In the genomic region with DNA sequence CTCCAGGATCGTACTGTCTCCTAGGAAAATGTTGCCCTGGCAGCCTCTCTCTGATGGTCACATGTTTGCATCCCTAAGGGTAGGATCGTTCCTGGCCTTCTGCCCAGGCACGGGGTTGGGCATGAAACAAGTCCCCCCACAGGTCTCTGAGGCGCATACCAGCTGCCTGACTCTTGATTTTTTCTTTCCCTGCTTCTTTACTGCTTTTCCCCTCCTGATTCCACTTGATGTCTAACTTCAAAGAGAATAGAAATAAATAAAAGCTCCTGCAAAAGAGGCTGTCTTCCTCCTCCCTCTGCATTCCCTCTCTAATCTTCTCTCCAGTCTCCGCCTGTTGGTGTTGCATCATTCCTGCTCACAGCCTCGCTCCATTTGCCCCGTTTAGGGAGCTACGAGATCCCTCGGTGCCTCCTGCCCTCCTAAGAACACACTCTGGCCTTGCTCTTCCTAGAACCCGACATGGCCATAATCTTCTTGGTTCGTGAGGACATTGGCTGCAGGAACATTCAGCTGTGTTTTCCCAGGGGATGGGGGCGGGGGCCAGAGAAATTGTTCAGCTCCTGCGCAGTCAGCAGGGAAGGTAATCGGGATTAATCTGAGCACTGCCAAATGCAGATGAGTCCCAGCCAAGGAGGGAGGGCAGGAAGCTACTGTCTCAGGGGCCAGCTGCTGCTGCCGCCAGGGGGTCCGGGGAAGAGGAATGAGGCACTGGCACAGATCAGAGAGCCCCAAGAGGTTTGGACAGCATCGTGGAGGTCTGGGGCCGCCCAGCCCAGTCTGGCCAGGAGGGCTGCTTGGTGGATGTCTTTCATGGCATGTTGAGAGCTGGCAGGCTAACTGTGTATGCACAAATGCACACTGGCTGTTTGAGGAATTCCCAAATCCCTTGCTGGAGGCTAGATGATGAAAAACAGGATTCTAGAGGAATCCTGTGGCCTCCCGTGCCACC, we compare ENCODE assay signal across 8 cellular contexts. TPM values are rescaled to one million over a fixed set of nuclear protein-coding genes. Genes with fewer than 3 reads are reported as not detected.
DNase-seq lines count a peak whose midpoint lies in the region; ATAC-seq and TF ChIP-seq lines count a peak whose summit lies in the region.

No MANE protein-coding gene starts in this region.

- TF ChIP-seq CTCF in Panc1 (IDR thresholded peaks at IDR 0.05): no peak
- TF ChIP-seq CTCF in neural cell (IDR thresholded peaks at IDR 0.05; ENCODE audit: poor library complexity, severe bottlenecking): no peak

- H3F3A ChIP-seq in neural cell (ENCODE audit: insufficient read depth, low read length, poor library complexity, severe bottlenecking): no peaks in the 10 kb centered on the region

- H3K36me3 ChIP-seq in HAP-1 (replicated peaks): no peaks in the 10 kb centered on the region
- H3K36me3 ChIP-seq in Panc1 (ENCODE audit: control insufficient read depth, insufficient read depth, low read length): no peaks in the 10 kb centered on the region
- no peaks in the 10 kb centered on the region for H3K36me3 ChIP-seq in neural cell (ENCODE audit: insufficient read depth, low read length)

- H3K27me3 ChIP-seq in HAP-1 (ENCODE audit: low read depth) (no peaks in the 10 kb centered on the region), Panc1 (ENCODE audit: control insufficient read depth, insufficient read depth, low read length) (0 out of 2 replicates have a peak, but pooled peaks cover 3% of the 10 kb centered on the region), neural cell (ENCODE audit: insufficient read depth, low read depth, low read length) (no peaks in the 10 kb centered on the region)

- no peak overlapping the region for H3K9ac ChIP-seq in neural cell (ENCODE audit: low read length)

- DNase-seq in HAP-1 (ENCODE audit: low spot score in 2 of 2) (peak; percentile 12 to 69), Panc1 (ENCODE audit: low read depth, low spot score) (no peak), fibroblast of peridontal ligament (ENCODE audit: extremely low read depth) (peak; percentile 82)
- no peak for DNase-seq in stimulated activated naive CD4-positive, alpha-beta T cell treated with Interleukin-2 at 50 U/mL for 16 hours (lab: John Stamatoyannopoulos, UW)

- TF ChIP-seq RAD21 in neural cell (conservative IDR thresholded peaks at IDR 0.05): no peak

- intact Hi-C loops in Panc1 (cut with micrococcal nuclease; ENCODE audit: unreplicated experiment): no loop called here

- ATAC-seq in Panc1 (no peak), GM19467 (IDR thresholded peaks at IDR 0.05; ENCODE audit: unreplicated experiment) (no peak), HG03354 (IDR thresholded peaks at IDR 0.05; ENCODE audit: poor library complexity, severe bottlenecking, unreplicated experiment) (no peak), GM18858 (IDR thresholded peaks at IDR 0.05; ENCODE audit: unreplicated experiment) (no peak)

- H3K27ac ChIP-seq in Panc1 (ENCODE audit: low read length): peak overlapping the region; percentile 55; the same call in 1 of the 2 replicates
- no peak overlapping the region for H3K27ac ChIP-seq in neural cell (ENCODE audit: low read length)

- peak overlapping the region; percentile 1 for H2AFZ ChIP-seq in neural cell (ENCODE audit: low read depth, low read length)

- no peak overlapping the region for H3K4me3 ChIP-seq in HAP-1
- peak overlapping the region in 1 of 2 experiments; percentile 42; a peak in 3 of 4 replicates for H3K4me3 ChIP-seq in Panc1 (ENCODE audit: low read depth in 2 of 2, low read length in 2 of 2)
- H3K4me3 ChIP-seq in neural cell (ENCODE audit: low read length): no peak overlapping the region

- H3K9me3 ChIP-seq in HAP-1 (no peaks in the 10 kb centered on the region), Panc1 (ENCODE audit: control insufficient read depth, insufficient read depth, low read depth, low read length) (no peaks in the 10 kb centered on the region), neural cell (ENCODE audit: low read length) (no peaks in the 10 kb centered on the region)

- H3K9me2 ChIP-seq in neural cell (ENCODE audit: insufficient read depth, low read length): no peaks in the 10 kb centered on the region

- BruUV-seq in Panc1 (replicated peaks; lab: Mats Ljungman, UMichigan): no TSS peak

- no peak overlapping the region for H3K4me2 ChIP-seq in neural cell (ENCODE audit: low read length)

- H3K79me2 ChIP-seq in neural cell (replicated peaks; ENCODE audit: insufficient read depth, low read length): no peaks in the 10 kb centered on the region

- in situ Hi-C loops in HAP-1 (cut with MboI; ENCODE audit: low sequenced_read_pairs): no loop called here
- in situ Hi-C loops in Panc1 (cut with HindIII; ENCODE audit: low pct_unique_long_range_greater_than_20kb, low sequenced_read_pairs): no loop called here

- TF ChIP-seq EP300 in neural cell (conservative IDR thresholded peaks at IDR 0.05; ENCODE audit: poor library complexity, severe bottlenecking): no peak

- H4K20me1 ChIP-seq in neural cell (ENCODE audit: insufficient read depth): no peaks in the 10 kb centered on the region

- CTCF ChIA-PET in Panc1 (lab: Charles Lee): no interaction called here

- POLR2A ChIA-PET in Panc1 (lab: Charles Lee): no interaction called here

- peaks cover 10% of the 10 kb centered on the region for H3K4me1 ChIP-seq in HAP-1
- no peaks in the 10 kb centered on the region for H3K4me1 ChIP-seq in Panc1 (ENCODE audit: control insufficient read depth, insufficient read depth, low read length)

TF ChIP-seq in neural cell, 6 proteins besides CTCF, POLR2A, EP300 and RAD21:
- TF ChIP-seq EZH2 (IDR thresholded peaks at IDR 0.05; ENCODE audit: borderline replicate concordance, insufficient read depth, low read length, poor library complexity, severe bottlenecking): no peak
- TF ChIP-seq POLR2AphosphoS5 (IDR thresholded peaks at IDR 0.05): no peak
- no peak for TF ChIP-seq SMC3 (conservative IDR thresholded peaks at IDR 0.05; ENCODE audit: poor library complexity)

RNA-seq across cellular contexts. Expression of a gene that starts 26.1 kb away (rescaled TPM):
- total RNA-seq in Panc1 (2021; ENCODE audit: unreplicated experiment): not detected
- polyA plus RNA-seq in Panc1 (2012; ENCODE audit: insufficient read length): 0.08 TPM
- polyA plus RNA-seq in neural cell: not detected in 2 replicates
- not detected in 2 replicates for polyA minus RNA-seq in neural cell

Comparison
In these comparisons a context has a peak if more than half of its experiments do, and no peak if none do; other contexts are left out.
1. DNase-seq: peak in HAP-1 (2 of 2) and fibroblast of peridontal ligament (single experiment); none in Panc1 (single experiment) and stimulated activated naive CD4-positive, alpha-beta T cell treated with Interleukin-2 at 50 U/mL for 16 hours (single experiment).